8 cellular contexts compared by ENCODE assay signal in the genomic region with DNA sequence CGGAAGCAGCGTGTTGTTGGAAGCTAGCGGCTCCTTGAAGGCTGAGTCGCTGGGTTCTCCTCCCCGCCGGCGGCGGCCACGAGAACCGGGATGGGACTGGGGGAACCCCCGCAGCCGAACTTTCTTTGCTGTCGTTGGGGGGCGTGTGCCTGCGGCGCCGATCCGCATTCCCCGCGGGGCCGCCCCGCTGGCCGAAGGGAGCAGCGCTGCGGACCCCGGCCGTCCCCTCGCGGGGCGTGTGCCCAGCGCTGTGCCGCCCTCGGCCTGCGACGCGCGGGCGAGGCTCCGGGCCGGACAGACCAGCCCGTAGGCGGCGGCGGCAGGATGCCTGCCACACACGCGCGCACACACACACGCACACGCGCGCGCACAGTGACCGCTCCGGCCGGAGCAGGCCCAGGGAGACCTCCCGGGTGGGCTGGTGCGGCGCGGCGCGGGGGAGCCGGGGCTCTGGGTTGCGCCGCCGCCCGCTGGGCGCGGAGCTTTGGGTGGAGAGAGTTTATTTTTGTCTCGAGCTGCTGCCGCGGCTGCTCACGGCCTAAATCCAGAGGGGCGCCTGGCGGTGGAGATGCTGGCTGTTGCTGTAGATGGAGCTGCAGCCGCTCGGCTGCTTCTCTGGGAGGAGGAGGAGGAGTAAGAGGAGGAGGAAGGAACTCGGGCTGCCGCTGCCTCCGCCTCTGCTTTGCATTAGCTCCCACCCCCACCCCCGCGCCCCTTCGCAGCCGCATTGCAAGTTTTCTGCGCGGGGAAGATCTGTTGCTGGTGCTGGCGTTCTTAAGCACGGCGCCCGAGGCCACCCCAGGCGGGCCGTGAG. TPM values are rescaled to one million over a fixed set of nuclear protein-coding genes. Genes with fewer than 3 reads are reported as not detected.
DNase-seq lines count a peak whose midpoint lies in the region; ATAC-seq, FAIRE-seq and TF ChIP-seq lines count a peak whose summit lies in the region.

A gene with protein sequence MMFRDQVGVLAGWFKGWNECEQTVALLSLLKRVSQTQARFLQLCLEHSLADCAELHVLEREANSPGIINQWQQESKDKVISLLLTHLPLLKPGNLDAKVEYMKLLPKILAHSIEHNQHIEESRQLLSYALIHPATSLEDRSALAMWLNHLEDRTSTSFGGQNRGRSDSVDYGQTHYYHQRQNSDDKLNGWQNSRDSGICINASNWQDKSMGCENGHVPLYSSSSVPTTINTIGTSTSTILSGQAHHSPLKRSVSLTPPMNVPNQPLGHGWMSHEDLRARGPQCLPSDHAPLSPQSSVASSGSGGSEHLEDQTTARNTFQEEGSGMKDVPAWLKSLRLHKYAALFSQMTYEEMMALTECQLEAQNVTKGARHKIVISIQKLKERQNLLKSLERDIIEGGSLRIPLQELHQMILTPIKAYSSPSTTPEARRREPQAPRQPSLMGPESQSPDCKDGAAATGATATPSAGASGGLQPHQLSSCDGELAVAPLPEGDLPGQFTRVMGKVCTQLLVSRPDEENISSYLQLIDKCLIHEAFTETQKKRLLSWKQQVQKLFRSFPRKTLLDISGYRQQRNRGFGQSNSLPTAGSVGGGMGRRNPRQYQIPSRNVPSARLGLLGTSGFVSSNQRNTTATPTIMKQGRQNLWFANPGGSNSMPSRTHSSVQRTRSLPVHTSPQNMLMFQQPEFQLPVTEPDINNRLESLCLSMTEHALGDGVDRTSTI (plus strand): TSS at position 719 of the 814 bp plus-strand sequence. CDS start 789 bp downstream, outside the sequence.

- H3K4me1 ChIP-seq in skeletal muscle satellite cell (ENCODE audit: control insufficient read depth, insufficient read depth, low read length) = peaks cover 50% of the 10 kb centered on the region

- TF ChIP-seq CTCF in GM13976 (IDR thresholded peaks at IDR 0.05; ENCODE audit: borderline replicate concordance, control extremely low read depth, extremely low read depth, insufficient read depth, missing control alignments) (peak; percentile 27), WI38 (IDR thresholded peaks at IDR 0.05; ENCODE audit: low read depth, low read length) (no peak), bronchial epithelial cell (IDR thresholded peaks at IDR 0.05; ENCODE audit: insufficient read depth, low read length, severe bottlenecking) (peak; percentile 32)

- in situ Hi-C loops in GM13976 (cut with MboI; ENCODE audit: low sequenced_read_pairs, unreplicated experiment) = loop anchor here (5.0 kb wide), 1 partner anchor 206 kb away; no protein-coding TSS in a partner anchor

- H3K27me3 ChIP-seq in bronchial epithelial cell (ENCODE audit: control insufficient read depth, insufficient read depth, low read length) (no peaks in the 10 kb centered on the region), skeletal muscle satellite cell (ENCODE audit: control insufficient read depth, insufficient read depth, low read length) (no peaks in the 10 kb centered on the region)

- peak; percentile 40 for ATAC-seq in HG02642 (IDR thresholded peaks at IDR 0.05; ENCODE audit: poor library complexity, unreplicated experiment)

- no peaks in the 10 kb centered on the region for H3K9me3 ChIP-seq in skeletal muscle satellite cell (replicated peaks; ENCODE audit: low read length)

- H3K36me3 ChIP-seq in bronchial epithelial cell (ENCODE audit: control insufficient read depth, insufficient read depth, low read length) = no peaks in the 10 kb centered on the region
- peaks cover 3% of the 10 kb centered on the region for H3K36me3 ChIP-seq in skeletal muscle satellite cell (ENCODE audit: insufficient read depth, low read length)

- peak; percentile 79 for DNase-seq in GM13976 (ENCODE audit: low spot score)
- peak; percentile 49 for DNase-seq in NCI-H146 (lab: John Stamatoyannopoulos, UW)
- peak; percentile 60 for DNase-seq in bronchial epithelial cell (ENCODE audit: low read depth)
- peak; percentile 69 for DNase-seq in iPS-NIHi11 (ENCODE audit: low spot score)
- DNase-seq in DMS153 treated with DMSO at 0.1 percent for 48 hours (lab: John Stamatoyannopoulos, UW; ENCODE audit: unreplicated experiment) = no peak

- no peak for FAIRE-seq in bronchial epithelial cell (lab: Jason Lieb, UNC)

- H3K4me3 ChIP-seq in WI38 (ENCODE audit: low read depth, low read length) = peak within 1 kb of the TSS; percentile 79
- H3K4me3 ChIP-seq in bronchial epithelial cell (ENCODE audit: low read depth, low read length) = peak within 1 kb of the TSS; percentile 72
- peak within 1 kb of the TSS; percentile 80 for H3K4me3 ChIP-seq in skeletal muscle satellite cell (ENCODE audit: low read length)

- H3K4me2 ChIP-seq in skeletal muscle satellite cell (ENCODE audit: low read length) = peak within 1 kb of the TSS; percentile 96

- peak within 1 kb of the TSS; percentile 95 for H3K9ac ChIP-seq in skeletal muscle satellite cell (ENCODE audit: low read depth, low read length)

RNA-seq across cellular contexts. Expression of the gene that starts here (rescaled TPM):
- total RNA-seq in bronchial epithelial cell = 12.9 and 13.4 TPM in 2 replicates
- total RNA-seq in skeletal muscle satellite cell (2012; rRNA removed) = 15.7 and 20.3 TPM in 2 replicates
